In genomic region chr5:96408841-96409458, GRCh38 we compare ENCODE assay signal across 12 cellular contexts. TPM values are rescaled to one million over a fixed set of nuclear protein-coding genes. Genes with fewer than 3 reads are reported as not detected.
DNase-seq lines count a peak whose midpoint lies in the region; ATAC-seq, FAIRE-seq and TF ChIP-seq lines count a peak whose summit lies in the region.
"Had no signal": no experiment of that assay in that cellular context is flagged by ENCODE, and none has a peak within 500 bp of the region (broad histone marks: within the 10 kb centered on the region; RNA-seq: fewer than 3 reads in every experiment).

No MANE protein-coding gene starts in this region.

- no peak for DNase-seq in RWPE1 (ENCODE audit: low spot score)
- DNase-seq in endothelial cell of umbilical vein (ENCODE audit: low read depth, low spot score): no peak
- DNase-seq in iris pigment epithelial cell (ENCODE audit: low read depth): peak; percentile 34
- no peak for DNase-seq in vagina (ENCODE audit: extremely low spot score in 2 of 2)
- no peak for DNase-seq in activated naive CD4-positive, alpha-beta T cell (lab: John Stamatoyannopoulos, UW)
- DNase-seq in activated effector memory CD4-positive, alpha-beta T cell treated with Interleukin-2 at 50 U/mL for 16 hours: no peak
- DNase-seq: MV-4-11, NCI-H1436 treated with DMSO at 0.1 percent for 48 hours, NCI-H2081, NCI-H526 had no signal

- TF ChIP-seq CTCF in RWPE1 (conservative IDR thresholded peaks at IDR 0.05; ENCODE audit: low read depth): no peak
- TF ChIP-seq CTCF in endothelial cell of umbilical vein (IDR thresholded peaks at IDR 0.05; ENCODE audit: extremely low read depth in 1 of 2, insufficient read depth in 1 of 2, low read depth in 1 of 2, low read length in 2 of 2): no peak
- TF ChIP-seq CTCF in vagina (IDR thresholded peaks at IDR 0.05): no peak

- no peak overlapping the region for H3K4me3 ChIP-seq in endothelial cell of umbilical vein (replicated peaks in 1 of 3; ENCODE audit: insufficient read depth in 1 of 3, low read depth in 1 of 3, low read length in 3 of 3)
- no peak overlapping the region for H3K4me3 ChIP-seq in vagina
- H3K4me3 ChIP-seq: BLaER1 had no signal

- H3K4me1 ChIP-seq in endothelial cell of umbilical vein (ENCODE audit: control insufficient read depth, extremely low read depth, insufficient read depth, low read length) (peaks cover 34% of the 10 kb centered on the region), vagina (peaks cover 17% of the 10 kb centered on the region)

- no peak for ATAC-seq in GM19397 (IDR thresholded peaks at IDR 0.05; ENCODE audit: unreplicated experiment)

- no peaks in the 10 kb centered on the region for H4K20me1 ChIP-seq in endothelial cell of umbilical vein (replicated peaks; ENCODE audit: control insufficient read depth, extremely low read depth, insufficient read depth, low read length)
- H4K20me1 ChIP-seq: BLaER1 had no signal

- FAIRE-seq in endothelial cell of umbilical vein (lab: Jason Lieb, UNC): no peak

- H3K27ac ChIP-seq in RWPE1: peak overlapping the region; percentile 97
- H3K27ac ChIP-seq in endothelial cell of umbilical vein (ENCODE audit: insufficient read depth, low read depth, low read length): peak overlapping the region; percentile 84
- peak overlapping the region; percentile 18 for H3K27ac ChIP-seq in vagina
- H3K27ac ChIP-seq: BLaER1 had no signal

- no peaks in the 10 kb centered on the region for H3K9me3 ChIP-seq in endothelial cell of umbilical vein (replicated peaks; ENCODE audit: control insufficient read depth, insufficient read depth, low read length)
- no peaks in the 10 kb centered on the region for H3K9me3 ChIP-seq in vagina
- H3K9me3 ChIP-seq: BLaER1 had no signal

- intact Hi-C loops in endothelial cell of umbilical vein (cut with micrococcal nuclease): loop anchor here (1.0 to 5.0 kb wide), 6 partner anchors 26 to 550 kb away; partner anchors contain the start of gene ELL2
- intact Hi-C loops in vagina (cut with DNase I): no loop called here

- no TSS peak for BruUV-seq in endothelial cell of umbilical vein (replicated peaks; lab: Mats Ljungman, UMichigan)

- H3K36me3 ChIP-seq in endothelial cell of umbilical vein (ENCODE audit: control insufficient read depth in 2 of 2, extremely low read depth in 1 of 2, insufficient read depth in 2 of 2, low read length in 2 of 2) (no peaks in the 10 kb centered on the region), vagina (no peaks in the 10 kb centered on the region)
- H3K36me3 ChIP-seq: BLaER1 had no signal

- POLR2A ChIA-PET in RWPE1 (lab: Yijun Ruan, JAX; ENCODE audit: low non-redundant PET) (no interaction called here), endothelial cell of umbilical vein (lab: Charles Lee) (no interaction called here)

- peak overlapping the region; percentile 54 for H3K9ac ChIP-seq in endothelial cell of umbilical vein (replicated peaks; ENCODE audit: extremely low read depth, insufficient read depth, low read length)
- H3K9ac ChIP-seq: BLaER1 had no signal

- H3K4me2 ChIP-seq in endothelial cell of umbilical vein (ENCODE audit: insufficient read depth, low read length): peak overlapping the region; percentile 42
- H3K4me2 ChIP-seq: BLaER1 had no signal

- no peaks in the 10 kb centered on the region for H3K79me2 ChIP-seq in endothelial cell of umbilical vein (ENCODE audit: control insufficient read depth, insufficient read depth, low read length)

- no peaks in the 10 kb centered on the region for H3K9me1 ChIP-seq in endothelial cell of umbilical vein (replicated peaks; ENCODE audit: control insufficient read depth, extremely low read depth, insufficient read depth, low read length)

- dilution Hi-C loops in endothelial cell of umbilical vein (cut with MboI; ENCODE audit: extremely low pct_ligation_motif_present, low sequenced_read_pairs): no loop called here

- H2AFZ ChIP-seq in endothelial cell of umbilical vein (ENCODE audit: low read depth, low read length): no peak overlapping the region

- TF ChIP-seq POLR2A in endothelial cell of umbilical vein (IDR thresholded peaks at IDR 0.05; ENCODE audit: low read depth, low read length) (no peak), vagina (IDR thresholded peaks at IDR 0.05) (no peak)

- CTCF ChIA-PET in RWPE1 (lab: Yijun Ruan, JAX) (no interaction called here), endothelial cell of umbilical vein (lab: Charles Lee) (interaction anchor here (0.9 to 5.4 kb wide), 3 partner anchors 17 to 64 kb away, joined by 3 to 24 read pairs (median 4); no protein-coding TSS in a partner anchor)

- H3K27me3 ChIP-seq in endothelial cell of umbilical vein (ENCODE audit: control insufficient read depth in 2 of 2, insufficient read depth in 2 of 2, low read length in 2 of 2): no peaks in the 10 kb centered on the region
- no peaks in the 10 kb centered on the region for H3K27me3 ChIP-seq in vagina
- H3K27me3 ChIP-seq: BLaER1 had no signal

TF ChIP-seq in endothelial cell of umbilical vein, 7 proteins besides CTCF, POLR2A, EP300 and RAD21:
- TF ChIP-seq GATA2 (IDR thresholded peaks at IDR 0.05; ENCODE audit: insufficient read depth, insufficient read length, low read depth, low read length) (no peak), EZH2 (IDR thresholded peaks at IDR 0.05; ENCODE audit: borderline replicate concordance, low read depth, low read length, severe bottlenecking) (no peak), POLR2AphosphoS5 (IDR thresholded peaks at IDR 0.05; ENCODE audit: insufficient read depth, low read depth, low read length) (no peak), MYC (IDR thresholded peaks at IDR 0.05; ENCODE audit: low read depth, low read length) (no peak), JUN (IDR thresholded peaks at IDR 0.05; ENCODE audit: borderline replicate concordance, insufficient read depth, insufficient read length, low read depth) (no peak)
TF ChIP-seq in endothelial cell of umbilical vein: peak in this region for 0.

RNA-seq across cellular contexts. Expression of gene PCSK1, which starts 24.1 kb away (rescaled TPM):
- total RNA-seq in endothelial cell of umbilical vein: 4.3 and 8.7 TPM in 2 replicates
- 0.75 and 0.95 TPM in 2 replicates for polyA plus RNA-seq in endothelial cell of umbilical vein
- polyA plus RNA-seq in endothelial cell of umbilical vein (2011; cell fraction: cytosol; rRNA removed): 1.1 and 1.7 TPM in 2 replicates
- 1.3 and 1.5 TPM in 2 replicates for polyA plus RNA-seq in endothelial cell of umbilical vein (2011; cell fraction: nucleus; rRNA removed)
- 3.1 and 4.5 TPM in 2 replicates for polyA plus RNA-seq in endothelial cell of umbilical vein (2012)
- polyA minus RNA-seq in endothelial cell of umbilical vein: 1.1 and 1.8 TPM in 2 replicates
- 2.6 TPM for polyA minus RNA-seq in endothelial cell of umbilical vein (2011; cell fraction: cytosol; rRNA and poly(A)+ RNA removed)
- 0.67 and 1.8 TPM in 2 replicates for polyA minus RNA-seq in endothelial cell of umbilical vein (2011; cell fraction: nucleus; rRNA and poly(A)+ RNA removed)
- total RNA-seq in vagina: 1.7 TPM

Comparison
In these comparisons a context has a peak if more than half of its experiments do, and no peak if none do; other contexts are left out.
1. H3K27ac ChIP-seq: peak in every context shown above with its lines; median percentile 97 in RWPE1; 84 in endothelial cell of umbilical vein; 18 in vagina.